In genomic region chr4:8510611-8511285, GRCh38 we compare ENCODE assay signal across 16 cellular contexts.
DNase-seq lines count a peak whose midpoint lies in the region; ATAC-seq and TF ChIP-seq lines count a peak whose summit lies in the region.
"Had no signal": no experiment of that assay in that cellular context is flagged by ENCODE, and none has a peak within 500 bp of the region (broad histone marks: within the 10 kb centered on the region; RNA-seq: fewer than 3 reads in every experiment).

No MANE protein-coding gene starts in this region.

- H3K27me3 Mint-ChIP-seq in neural crest cell (ENCODE audit: low read depth), result peaks cover 2% of the 10 kb centered on the region

- no TSS peak for BruUV-seq in A673 (replicated peaks; lab: Mats Ljungman, UMichigan)

- H3K9me3 ChIP-seq in RWPE2 (ENCODE audit: severe bottlenecking) (no peaks in the 10 kb centered on the region), spleen (peaks cover 0 to 9% (median 0%) of the 10 kb centered on the region in 8 donors), A673 (ENCODE audit: low read depth, low read length, poor library complexity, severe bottlenecking) (no peaks in the 10 kb centered on the region), stomach (no peaks in the 10 kb centered on the region)

- intact Hi-C loops in spleen (cut with DNase I; ENCODE audit: low total_unique reads) (no loop called here), A673 (cut with micrococcal nuclease; ENCODE audit: unreplicated experiment) (no loop called here), stomach (cut with DNase I; ENCODE audit: low total_unique reads) (no loop called here)

- TF ChIP-seq EP300 in stomach (IDR thresholded peaks at IDR 0.05), result no peak

- no peak overlapping the region for H3K4me3 Mint-ChIP-seq in neural crest cell
- H3K4me3 Mint-ChIP-seq: B cell; CD4-positive, CD25-positive, alpha-beta regulatory T cell; CD8-positive, alpha-beta T cell had no signal

- no peaks in the 10 kb centered on the region for H3K27me3 ChIP-seq in RWPE2 (ENCODE audit: insufficient read depth, poor library complexity, severe bottlenecking)
- no peaks in the 10 kb centered on the region for H3K27me3 ChIP-seq in spleen (replicated peaks in 1 of 7)
- H3K27me3 ChIP-seq in A673 (replicated peaks; ENCODE audit: insufficient read depth, low read depth, low read length, poor library complexity), result peaks cover 4% of the 10 kb centered on the region
- no peaks in the 10 kb centered on the region for H3K27me3 ChIP-seq in stomach
- H3K27me3 ChIP-seq: BLaER1 had no signal

- H3K36me3 Mint-ChIP-seq in neural crest cell (ENCODE audit: low read depth), result no peaks in the 10 kb centered on the region
- H3K36me3 Mint-ChIP-seq: CD8-positive, alpha-beta T cell had no signal

- 75 to 87% (median 78%) methylated on average over 15 of the region's 15 CpGs for WGBS in spleen, 5 donors
- WGBS in stomach, 5 donors, result 73 to 86% (median 81%) methylated on average over 12 to 15 of the region's 15 CpGs

- TF ChIP-seq POLR2A in spleen (IDR thresholded peaks at IDR 0.05), result no peak
- TF ChIP-seq POLR2A in stomach (IDR thresholded peaks at IDR 0.05), result no peak

- peak overlapping the region; percentile 75 for H3K27ac Mint-ChIP-seq in neural crest cell (ENCODE audit: unreplicated experiment)
- H3K27ac Mint-ChIP-seq: B cell; CD4-positive, CD25-positive, alpha-beta regulatory T cell; CD8-positive, alpha-beta T cell had no signal

- DNase-seq in RWPE2 (ENCODE audit: low spot score) (peak; percentile 54), neural crest cell (ENCODE audit: low read depth, low spot score) (no peak), spleen (peak; percentile 67), A673 (ENCODE audit: low spot score) (no peak), stomach (no peak)
- DNase-seq in activated CD8-positive, alpha-beta memory T cell treated with anti-CD3 and anti-CD28 coated beads for 24 hours, result no peak
- DNase-seq: Caco-2; CD4-positive, CD25-positive, alpha-beta regulatory T cell; CD8-positive, alpha-beta T cell; DMS153; DND-41; GOT3 had no signal

- H3K9me3 Mint-ChIP-seq in neural crest cell, result no peaks in the 10 kb centered on the region

- H3K27ac ChIP-seq in RWPE2 (ENCODE audit: poor library complexity, severe bottlenecking), result no peak overlapping the region
- no peak overlapping the region for H3K27ac ChIP-seq in spleen
- no peak overlapping the region for H3K27ac ChIP-seq in A673 (ENCODE audit: low read depth, low read length, poor library complexity, severe bottlenecking)
- no peak overlapping the region for H3K27ac ChIP-seq in stomach
- H3K27ac ChIP-seq: BLaER1, C4-2B had no signal

- H3K4me3 ChIP-seq in RWPE2 (ENCODE audit: severe bottlenecking) (no peak overlapping the region), spleen (no peak overlapping the region), A673 (ENCODE audit: low read depth, low read length, poor library complexity, severe bottlenecking) (no peak overlapping the region), stomach (no peak overlapping the region)
- H3K4me3 ChIP-seq: BLaER1 had no signal

- H3K36me3 ChIP-seq in RWPE2 (ENCODE audit: low read depth) (no peaks in the 10 kb centered on the region), spleen (no peaks in the 10 kb centered on the region), A673 (ENCODE audit: insufficient read depth, low read length, poor library complexity, severe bottlenecking) (no peaks in the 10 kb centered on the region), stomach (no peaks in the 10 kb centered on the region)
- H3K36me3 ChIP-seq: BLaER1 had no signal

- POLR2A ChIA-PET in A673 (lab: Charles Lee; ENCODE audit: low non-redundant PET), result no interaction called here

- no peaks in the 10 kb centered on the region for H3K4me1 ChIP-seq in RWPE2 (ENCODE audit: insufficient read depth, poor library complexity, severe bottlenecking)
- no peaks in the 10 kb centered on the region for H3K4me1 ChIP-seq in spleen
- H3K4me1 ChIP-seq in A673 (ENCODE audit: insufficient read depth, low read length, poor library complexity, severe bottlenecking), result no peaks in the 10 kb centered on the region
- H3K4me1 ChIP-seq in stomach, result peaks cover 10 to 20% (median 18%) of the 10 kb centered on the region in 4 donors
- H3K4me1 ChIP-seq: Caco-2 had no signal

- no peak for TF ChIP-seq CTCF in RWPE2 (IDR thresholded peaks at IDR 0.05; ENCODE audit: poor library complexity, severe bottlenecking)
- no peak for TF ChIP-seq CTCF in neural crest cell (conservative IDR thresholded peaks at IDR 0.05)
- TF ChIP-seq CTCF in spleen (IDR thresholded peaks at IDR 0.05 in 8 of 11, conservative IDR thresholded peaks at IDR 0.05 in 3 of 11), result no peak
- TF ChIP-seq CTCF in A673 (conservative IDR thresholded peaks at IDR 0.05; ENCODE audit: low read depth, low read length), result no peak
- TF ChIP-seq CTCF in stomach (IDR thresholded peaks at IDR 0.05), result no peak

- CTCF ChIA-PET in A673 (lab: Charles Lee), result no interaction called here

- ATAC-seq in RWPE2 (ENCODE audit: low read depth), result no peak
- ATAC-seq: CD8-positive, alpha-beta T cell; HCT116 had no signal

- no peaks in the 10 kb centered on the region for H3K4me1 Mint-ChIP-seq in neural crest cell
- H3K4me1 Mint-ChIP-seq: B cell; CD4-positive, CD25-positive, alpha-beta regulatory T cell had no signal

Comparison
In these comparisons a context has a peak if more than half of its experiments do, and no peak if none do; other contexts are left out.
1. DNase-seq: peak in RWPE2 (single experiment) and spleen (single experiment); none in neural crest cell (single experiment), activated CD8-positive, alpha-beta memory T cell treated with anti-CD3 and anti-CD28 coated beads for 24 hours (single experiment), A673 (single experiment) and stomach (single experiment).